Comparison of ENCODE assay signal across 17 cellular contexts in genomic region chr2:199111461-199111860, GRCh38.
"Had no signal": no experiment of that assay in that cellular context is flagged by ENCODE, and none has a peak within 500 bp of the region (broad histone marks: within the 10 kb centered on the region; RNA-seq: fewer than 3 reads in every experiment).

No MANE protein-coding gene starts in this region.

- H3K4me3 ChIP-seq: esophagus squamous epithelium, lung, pancreas, right lobe of liver, testis, tibial artery had no signal

- H3K27me3 ChIP-seq: esophagus squamous epithelium, pancreas, right lobe of liver, testis, tibial artery had no signal

- H3K27ac ChIP-seq: esophagus squamous epithelium, pancreas, right lobe of liver, testis, tibial artery had no signal

- ATAC-seq: effector memory CD8-positive, alpha-beta T cell; left lobe of liver; natural killer cell; pancreas; right lobe of liver; stimulated activated memory B cell treated with anti-CD40 and anti-IgM and Interleukin-4, amounts not matched to agents 10 μg/mL and 1 μg/mL and 100 μg/mL, for 72 hours; stimulated activated naive CD8-positive, alpha-beta T cell treated with anti-CD3 and anti-CD28 coated beads, Interleukin-15, Interleukin-2, amounts not matched to agents 100 U/mL and 50 U/mL, for 24 hours had no signal

- DNase-seq: cortex of kidney; effector memory CD8-positive, alpha-beta T cell; erythroblast; esophagus squamous epithelium; hypothalamus; natural killer cell; pancreas; retina; right lobe of liver; stimulated activated CD4-positive, alpha-beta T cell treated with anti-CD3 and anti-CD28 coated beads, Interleukin-4, amount 100 ng/mL, for 4 hours; stimulated activated naive CD8-positive, alpha-beta T cell treated with anti-CD3 and anti-CD28 coated beads, Interleukin-15, Interleukin-2, amounts not matched to agents 100 U/mL and 50 U/mL, for 24 hours; substantia nigra; testis; tibial artery had no signal

- H3K9me3 ChIP-seq: esophagus squamous epithelium, pancreas, right lobe of liver, testis, tibial artery had no signal

- H3K4me1 ChIP-seq: esophagus squamous epithelium, pancreas, right lobe of liver, testis, tibial artery had no signal

- H3K36me3 ChIP-seq: esophagus squamous epithelium, pancreas, right lobe of liver, tibial artery had no signal
